In the genomic region with DNA sequence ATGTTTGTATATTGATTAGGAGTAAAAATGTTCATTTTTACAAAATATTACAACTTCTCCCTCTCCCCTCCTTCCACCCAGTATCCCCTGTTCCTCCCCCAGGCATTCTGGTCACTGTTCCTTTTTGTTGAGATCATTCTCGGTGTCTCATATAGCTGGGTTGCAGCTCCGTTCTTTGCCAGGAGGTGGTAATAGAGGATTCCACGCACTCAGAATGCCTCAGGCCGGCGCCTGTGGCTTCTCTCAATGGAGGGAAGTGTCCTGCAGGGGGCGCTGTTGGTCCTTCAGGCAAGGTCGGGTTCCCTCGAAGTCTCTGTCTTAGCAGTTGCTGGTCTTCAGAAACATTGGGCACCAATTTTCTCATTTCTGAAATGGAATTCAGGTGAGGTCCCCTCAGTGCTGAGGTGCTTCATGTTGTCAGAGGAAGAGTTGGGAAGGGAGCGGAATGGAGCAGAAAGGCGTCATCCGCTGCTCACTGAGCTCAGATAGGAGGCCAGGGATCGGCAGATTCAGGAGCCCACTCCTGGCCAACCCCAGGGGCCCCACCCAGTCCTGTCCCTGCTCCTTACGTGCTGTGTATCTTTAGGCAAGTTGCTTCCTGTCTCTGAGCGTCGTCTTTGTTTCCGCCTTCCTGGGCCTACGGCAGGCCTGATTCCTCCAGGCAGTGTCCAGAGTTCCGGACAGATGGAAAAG, we compare ENCODE assay signal across 8 cellular contexts. TPM values are rescaled to one million over a fixed set of nuclear protein-coding genes. Genes with fewer than 3 reads are reported as not detected.
DNase-seq lines count a peak whose midpoint lies in the region; ATAC-seq and TF ChIP-seq lines count a peak whose summit lies in the region.

No MANE protein-coding gene starts in this region.

- H3K4me1 ChIP-seq in OCI-LY7 (ENCODE audit: insufficient read depth, low read length, poor library complexity, severe bottlenecking), result no peaks in the 10 kb centered on the region
- H3K4me1 ChIP-seq in testis, result no peaks in the 10 kb centered on the region

- POLR2A ChIA-PET in OCI-LY7 (lab: Charles Lee), result no interaction called here

- H3K27ac ChIP-seq in OCI-LY7 (ENCODE audit: low read depth, low read length, poor library complexity, severe bottlenecking) (no peak overlapping the region), testis (no peak overlapping the region)

- H3K4me2 ChIP-seq in OCI-LY7 (ENCODE audit: low read length), result no peak overlapping the region

- H3K4me3 ChIP-seq in OCI-LY7 (ENCODE audit: low read depth, low read length, poor library complexity, severe bottlenecking), result no peak overlapping the region
- H3K4me3 ChIP-seq in testis, result no peak overlapping the region

- CTCF ChIA-PET in OCI-LY7 (lab: Charles Lee; ENCODE audit: unreplicated experiment), result no interaction called here

- H3K9me2 ChIP-seq in OCI-LY7 (ENCODE audit: insufficient read depth, low read length), result no peaks in the 10 kb centered on the region

- BruUV-seq in OCI-LY7 (replicated peaks; lab: Mats Ljungman, UMichigan), result no TSS peak

- TF ChIP-seq CTCF in OCI-LY7 (conservative IDR thresholded peaks at IDR 0.05; ENCODE audit: low read length), result peak; percentile 90
- peak in 2 of 3 experiments; percentile 21 to 60 for TF ChIP-seq CTCF in testis (IDR thresholded peaks at IDR 0.05)

- no peaks in the 10 kb centered on the region for H4K20me1 ChIP-seq in OCI-LY7 (ENCODE audit: insufficient read depth, low read length)

- H3K79me2 ChIP-seq in OCI-LY7 (ENCODE audit: insufficient read depth, low read depth, low read length), result no peaks in the 10 kb centered on the region

- 62 to 75% methylated on average over 18 of the region's 18 CpGs for WGBS in testis, 2 donors

- no peak for TF ChIP-seq POLR2A in testis (IDR thresholded peaks at IDR 0.05)

- intact Hi-C loops in OCI-LY7 (cut with micrococcal nuclease; ENCODE audit: unreplicated experiment) (no loop called here), testis (cut with DNase I; ENCODE audit: low total_unique reads) (no loop called here)

- peaks cover 0 to 4% of the 10 kb centered on the region in 2 donors for H3K9me3 Mint-ChIP-seq in activated naive CD4-positive, alpha-beta T cell treated with anti-CD3 and anti-CD28 coated beads, Interleukin-2, amount 50 U/mL, for 72 hours

- no peaks in the 10 kb centered on the region for H3K27me3 ChIP-seq in testis

- peak; percentile 38 for DNase-seq in NCI-H2196 (lab: John Stamatoyannopoulos, UW; ENCODE audit: unreplicated experiment)
- no peak for DNase-seq in NCI-H2196 treated with DMSO at 0.1 percent for 48 hours (lab: John Stamatoyannopoulos, UW; ENCODE audit: unreplicated experiment)
- DNase-seq in OCI-LY7 (ENCODE audit: low spot score), result peak; percentile 60
- peak in 1 of 2 donors; percentile 77 for DNase-seq in activated naive CD4-positive, alpha-beta T cell treated with anti-CD3 and anti-CD28 coated beads, Interleukin-2, amount 50 U/mL, for 72 hours (ENCODE audit: low spot score in 2 of 2)
- DNase-seq in left kidney (ENCODE audit: low read depth, low spot score), result peak; percentile 67
- DNase-seq in testis, result peak; percentile 75

- ATAC-seq in activated naive CD4-positive, alpha-beta T cell treated with anti-CD3 and anti-CD28 coated beads, Interleukin-2, amount 50 U/mL, for 72 hours, result peak; percentile 39 to 68
- no peak for ATAC-seq in HG02852 (IDR thresholded peaks at IDR 0.05; ENCODE audit: unreplicated experiment)
- no peak for ATAC-seq in GM18520 (IDR thresholded peaks at IDR 0.05; ENCODE audit: unreplicated experiment)

- peaks cover 4 to 27% of the 10 kb centered on the region in 2 donors for H3K36me3 Mint-ChIP-seq in activated naive CD4-positive, alpha-beta T cell treated with anti-CD3 and anti-CD28 coated beads, Interleukin-2, amount 50 U/mL, for 72 hours

- H3K36me3 ChIP-seq in OCI-LY7 (ENCODE audit: insufficient read depth, low read length), result peaks cover 48% of the 10 kb centered on the region
- H3K36me3 ChIP-seq in testis (ENCODE audit: low read depth, missing control alignments), result no peaks in the 10 kb centered on the region

- H3K9me3 ChIP-seq in OCI-LY7 (ENCODE audit: low read length) (peaks cover 13% of the 10 kb centered on the region), testis (no peaks in the 10 kb centered on the region)

- H2AFZ ChIP-seq in OCI-LY7 (ENCODE audit: low read length), result no peak overlapping the region

- peak overlapping the region in 1 of 2 donors; percentile 19 for H3K27ac Mint-ChIP-seq in activated naive CD4-positive, alpha-beta T cell treated with anti-CD3 and anti-CD28 coated beads, Interleukin-2, amount 50 U/mL, for 72 hours

RNA-seq across cellular contexts. Expression of gene GARIN5A, which starts 10.3 kb away (rescaled TPM):
- 0.63 and 0.85 TPM in 2 replicates for total RNA-seq in OCI-LY7 (2014; rRNA removed; shearing (Covaris generic))
- total RNA-seq in OCI-LY7 (2022) (0.59 and 1.00 TPM in 2 replicates), testis (100 to 1,000 TPM in 1 of 2 donors, 10 to 100 TPM in 1; 60.0 to 120 TPM)
- total RNA-seq in activated naive CD4-positive, alpha-beta T cell treated with anti-CD3 and anti-CD28 coated beads, Interleukin-2, amount 50 U/mL, for 72 hours, result under 1 TPM; 0.60 to 0.96 TPM
- 126 TPM for polyA plus RNA-seq in testis (ENCODE audit: insufficient read depth, low read depth, low replicate concordance)

RNA-seq across cellular contexts. Expression of gene EMC10, which starts 10.7 kb away (rescaled TPM):
- 44.4 and 45.2 TPM in 2 replicates for total RNA-seq in OCI-LY7 (2014; rRNA removed; shearing (Covaris generic))
- total RNA-seq in OCI-LY7 (2022), result 37.5 and 39.1 TPM in 2 replicates
- 10 to 100 TPM; 27.3 to 45.5 TPM for total RNA-seq in activated naive CD4-positive, alpha-beta T cell treated with anti-CD3 and anti-CD28 coated beads, Interleukin-2, amount 50 U/mL, for 72 hours
- total RNA-seq in testis, result 100 to 1,000 TPM; 203 to 311 TPM
- 162 TPM for polyA plus RNA-seq in testis (ENCODE audit: insufficient read depth, low read depth, low replicate concordance)

RNA-seq across cellular contexts. Expression of gene JOSD2, which starts 24.0 kb away (rescaled TPM):
- total RNA-seq in OCI-LY7 (2014; rRNA removed; shearing (Covaris generic)), result 10.6 and 13.0 TPM in 2 replicates
- 15.9 and 17.8 TPM in 2 replicates for total RNA-seq in OCI-LY7 (2022)
- total RNA-seq in activated naive CD4-positive, alpha-beta T cell treated with anti-CD3 and anti-CD28 coated beads, Interleukin-2, amount 50 U/mL, for 72 hours, result 10 to 100 TPM; 27.6 to 29.5 TPM
- total RNA-seq in testis, result 10 to 100 TPM; 26.1 to 37.7 TPM
- polyA plus RNA-seq in testis (ENCODE audit: insufficient read depth, low read depth, low replicate concordance), result 21.6 TPM

RNA-seq across cellular contexts. Expression of gene ASPDH, which starts 26.7 kb away (rescaled TPM):
- total RNA-seq in OCI-LY7 (2014; rRNA removed; shearing (Covaris generic)), result not detected in 2 replicates
- not detected in 2 replicates for total RNA-seq in OCI-LY7 (2022)
- not detected for total RNA-seq in activated naive CD4-positive, alpha-beta T cell treated with anti-CD3 and anti-CD28 coated beads, Interleukin-2, amount 50 U/mL, for 72 hours
- total RNA-seq in testis, result not detected
- polyA plus RNA-seq in testis (ENCODE audit: insufficient read depth, low read depth, low replicate concordance), result 0.90 TPM

RNA-seq across cellular contexts. Expression of gene MYBPC2, which starts 54.3 kb away (rescaled TPM):
- 10.6 and 15.4 TPM in 2 replicates for total RNA-seq in OCI-LY7 (2014; rRNA removed; shearing (Covaris generic))
- 22.2 and 28.2 TPM in 2 replicates for total RNA-seq in OCI-LY7 (2022)
- 1 to 10 TPM in 1 of 2 donors, under 1 TPM in 1; 0.91 to 1.9 TPM for total RNA-seq in activated naive CD4-positive, alpha-beta T cell treated with anti-CD3 and anti-CD28 coated beads, Interleukin-2, amount 50 U/mL, for 72 hours
- total RNA-seq in testis, result under 1 TPM; 0.31 to 0.63 TPM
- polyA plus RNA-seq in testis (ENCODE audit: insufficient read depth, low read depth, low replicate concordance), result 3.2 TPM

Comparison
In these comparisons a context has a peak if more than half of its experiments do, and no peak if none do; other contexts are left out.
1. ATAC-seq: peak in activated naive CD4-positive, alpha-beta T cell treated with anti-CD3 and anti-CD28 coated beads, Interleukin-2, amount 50 U/mL, for 72 hours (2 of 2); none in HG02852 (single experiment) and GM18520 (single experiment).
2. RNA of gene GARIN5A, which starts 10.3 kb away (total RNA-seq): 60.0 to 120 TPM in testis; 0.60 to 0.96 TPM in activated naive CD4-positive, alpha-beta T cell treated with anti-CD3 and anti-CD28 coated beads, Interleukin-2, amount 50 U/mL, for 72 hours and 0.59 to 1.00 TPM in OCI-LY7; every median in the first group is over 10 times any median in the second.
3. RNA of gene EMC10, which starts 10.7 kb away (total RNA-seq): 203 to 311 TPM in testis; 27.3 to 45.5 TPM in activated naive CD4-positive, alpha-beta T cell treated with anti-CD3 and anti-CD28 coated beads, Interleukin-2, amount 50 U/mL, for 72 hours and 37.5 to 45.2 TPM in OCI-LY7; every median in the first group is over 4 times any median in the second.